9 cellular contexts compared by ENCODE assay signal in the genomic region with DNA sequence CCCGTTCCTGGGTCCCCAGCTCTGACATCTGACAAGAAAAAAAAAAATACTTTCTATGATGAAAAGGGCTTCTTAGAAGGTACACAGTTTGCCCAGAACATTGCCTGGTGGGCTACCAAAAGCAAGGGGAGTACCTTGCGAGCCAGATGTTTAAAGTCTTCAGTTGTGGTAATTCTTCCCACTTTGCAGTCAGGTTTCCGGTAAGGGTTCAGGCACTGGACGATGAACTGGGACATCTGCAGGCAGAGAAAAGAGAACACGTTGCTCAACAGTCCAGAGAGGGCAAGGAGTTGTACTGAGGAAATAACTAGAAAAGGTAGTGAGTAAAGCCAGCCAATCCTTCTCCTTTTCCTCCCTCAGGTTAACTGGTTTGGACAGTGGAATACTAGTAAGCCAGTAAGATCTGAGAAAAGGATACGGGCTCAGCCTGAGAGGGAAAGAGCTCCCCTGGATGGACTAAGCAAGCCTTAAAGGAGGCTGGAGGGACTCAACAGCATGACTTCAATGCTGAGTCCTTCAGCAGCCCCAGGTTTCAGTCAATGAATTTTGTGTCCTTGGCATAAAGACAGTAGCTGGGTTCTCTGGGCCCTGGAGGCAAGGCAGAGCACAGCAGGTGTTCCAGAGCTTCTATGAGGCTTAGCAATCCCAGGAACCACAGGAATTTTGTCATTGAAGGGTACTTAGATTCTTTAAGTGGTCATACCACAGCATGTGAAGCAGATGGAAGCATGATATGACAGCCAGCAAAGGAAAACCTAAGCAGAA. TPM values are rescaled to one million over a fixed set of nuclear protein-coding genes. Genes with fewer than 3 reads are reported as not detected.
DNase-seq lines count a peak whose midpoint lies in the region; ATAC-seq and TF ChIP-seq lines count a peak whose summit lies in the region.
"Had no signal": no experiment of that assay in that cellular context is flagged by ENCODE, and none has a peak within 500 bp of the region (broad histone marks: within the 10 kb centered on the region; RNA-seq: fewer than 3 reads in every experiment).

No MANE protein-coding gene starts in this region.

- no peak overlapping the region for H3K4me3 ChIP-seq in NT2/D1 (ENCODE audit: insufficient read length, low read depth)
- no peak overlapping the region for H3K4me3 ChIP-seq in esophagus squamous epithelium
- H3K4me3 ChIP-seq: neural progenitor cell had no signal

- peak overlapping the region in 3 of 4 donors; percentile 1 to 58 (median 26) for H3K27ac ChIP-seq in esophagus squamous epithelium
- H3K27ac ChIP-seq: neural progenitor cell had no signal

- no peaks in the 10 kb centered on the region for H3K27me3 ChIP-seq in NT2/D1 (ENCODE audit: insufficient read depth, insufficient read length)
- no peaks in the 10 kb centered on the region for H3K27me3 ChIP-seq in esophagus squamous epithelium
- H3K27me3 ChIP-seq: neural progenitor cell had no signal

- TF ChIP-seq POLR2A in esophagus squamous epithelium (IDR thresholded peaks at IDR 0.05), result no peak

- H3K27ac Mint-ChIP-seq in activated T-cell treated with anti-CD3 and anti-CD28 coated beads, Interleukin-2, amount 50 U/mL, for 24 hours, result peak overlapping the region; percentile 86
- peak overlapping the region; percentile 58 for H3K27ac Mint-ChIP-seq in stimulated activated memory B cell treated with anti-CD40 and anti-IgM and Interleukin-4, amounts not matched to agents 10 μg/mL and 1 μg/mL and 100 μg/mL, for 72 hours
- H3K27ac Mint-ChIP-seq: neural progenitor cell had no signal

- intact Hi-C loops in esophagus squamous epithelium (cut with DNase I), result no loop called here

- H3K9me3 ChIP-seq in NT2/D1 (ENCODE audit: insufficient read depth, low read length) (no peaks in the 10 kb centered on the region), esophagus squamous epithelium (no peaks in the 10 kb centered on the region)

- no peak overlapping the region for H3K9ac ChIP-seq in NT2/D1 (ENCODE audit: insufficient read length, low read depth)
- H3K9ac ChIP-seq: neural progenitor cell had no signal

- no peak for DNase-seq in activated T-cell treated with anti-CD3 and anti-CD28 coated beads, Interleukin-2, amount 50 U/mL, for 24 hours
- DNase-seq in activated T-cell treated with anti-CD3 and anti-CD28 coated beads for 4 hours, result no peak
- peak; percentile 70 for DNase-seq in NT2/D1 (ENCODE audit: low read depth, low spot score)
- DNase-seq in esophagus squamous epithelium (lab: John Stamatoyannopoulos, UW), result no peak
- DNase-seq in epidermal melanocyte (ENCODE audit: insufficient read length, low spot score), result no peak
- DNase-seq in iPS-NIHi7 (ENCODE audit: extremely low spot score), result no peak

- peak overlapping the region; percentile 25 for H3K4me3 Mint-ChIP-seq in activated T-cell treated with anti-CD3 and anti-CD28 coated beads, Interleukin-2, amount 50 U/mL, for 24 hours
- H3K4me3 Mint-ChIP-seq in stimulated activated memory B cell treated with anti-CD40 and anti-IgM and Interleukin-4, amounts not matched to agents 10 μg/mL and 1 μg/mL and 100 μg/mL, for 72 hours, result no peak overlapping the region
- H3K4me3 Mint-ChIP-seq: neural progenitor cell had no signal

- no peaks in the 10 kb centered on the region for H3K9me3 Mint-ChIP-seq in activated T-cell treated with anti-CD3 and anti-CD28 coated beads, Interleukin-2, amount 50 U/mL, for 24 hours
- no peaks in the 10 kb centered on the region for H3K9me3 Mint-ChIP-seq in stimulated activated memory B cell treated with anti-CD40 and anti-IgM and Interleukin-4, amounts not matched to agents 10 μg/mL and 1 μg/mL and 100 μg/mL, for 72 hours
- H3K9me3 Mint-ChIP-seq: neural progenitor cell had no signal

- 74 to 82% methylated on average over 5 to 6 of the region's 6 CpGs for WGBS in esophagus squamous epithelium, 2 donors

- peaks cover 62% of the 10 kb centered on the region for H3K4me1 Mint-ChIP-seq in activated T-cell treated with anti-CD3 and anti-CD28 coated beads, Interleukin-2, amount 50 U/mL, for 24 hours (ENCODE audit: low read depth)
- H3K4me1 Mint-ChIP-seq in stimulated activated memory B cell treated with anti-CD40 and anti-IgM and Interleukin-4, amounts not matched to agents 10 μg/mL and 1 μg/mL and 100 μg/mL, for 72 hours, result peaks cover 41% of the 10 kb centered on the region
- H3K4me1 Mint-ChIP-seq: neural progenitor cell had no signal

- H3K36me3 ChIP-seq in NT2/D1 (ENCODE audit: insufficient read depth, insufficient read length, low read length), result peaks cover 50% of the 10 kb centered on the region
- H3K36me3 ChIP-seq in esophagus squamous epithelium, result peaks cover 7 to 77% (median 21%) of the 10 kb centered on the region in 3 donors
- H3K36me3 ChIP-seq: neural progenitor cell had no signal

- TF ChIP-seq CTCF in esophagus squamous epithelium (IDR thresholded peaks at IDR 0.05), result no peak

- H3K4me1 ChIP-seq in NT2/D1 (ENCODE audit: insufficient read depth, insufficient read length) (peaks cover 13% of the 10 kb centered on the region), esophagus squamous epithelium (peaks cover 0 to 56% (median 3%) of the 10 kb centered on the region in 3 donors)
- H3K4me1 ChIP-seq: neural progenitor cell had no signal

- no peaks in the 10 kb centered on the region for H3K27me3 Mint-ChIP-seq in activated T-cell treated with anti-CD3 and anti-CD28 coated beads, Interleukin-2, amount 50 U/mL, for 24 hours
- no peaks in the 10 kb centered on the region for H3K27me3 Mint-ChIP-seq in stimulated activated memory B cell treated with anti-CD40 and anti-IgM and Interleukin-4, amounts not matched to agents 10 μg/mL and 1 μg/mL and 100 μg/mL, for 72 hours

- peaks cover 77% of the 10 kb centered on the region for H3K36me3 Mint-ChIP-seq in activated T-cell treated with anti-CD3 and anti-CD28 coated beads, Interleukin-2, amount 50 U/mL, for 24 hours (ENCODE audit: low read depth)
- peaks cover 21% of the 10 kb centered on the region for H3K36me3 Mint-ChIP-seq in stimulated activated memory B cell treated with anti-CD40 and anti-IgM and Interleukin-4, amounts not matched to agents 10 μg/mL and 1 μg/mL and 100 μg/mL, for 72 hours

- no peak for ATAC-seq in stimulated activated memory B cell treated with anti-CD40 and anti-IgM and Interleukin-4, amounts not matched to agents 10 μg/mL and 1 μg/mL and 100 μg/mL, for 72 hours
- no peak for ATAC-seq in GM19324 (IDR thresholded peaks at IDR 0.05; ENCODE audit: low FRiP score, unreplicated experiment)

RNA-seq across cellular contexts. Expression of gene NBEAL2, which starts 38.2 kb away (rescaled TPM):
- total RNA-seq in esophagus squamous epithelium, result 100 to 1,000 TPM; 128 to 297 (median 185) TPM

RNA-seq across cellular contexts. Expression of gene CCDC12, which starts 41.1 kb away (rescaled TPM):
- 10 to 100 TPM; 55.5 to 87.5 (median 67.5) TPM for total RNA-seq in esophagus squamous epithelium
